In genomic region chr5:136113606-136114005, GRCh38 we compare ENCODE assay signal across 24 cellular contexts. TPM values are rescaled to one million over a fixed set of nuclear protein-coding genes. Genes with fewer than 3 reads are reported as not detected.
DNase-seq lines count a peak whose midpoint lies in the region; TF ChIP-seq lines count a peak whose summit lies in the region.
"Had no signal": no experiment of that assay in that cellular context is flagged by ENCODE, and none has a peak within 500 bp of the region (broad histone marks: within the 10 kb centered on the region; RNA-seq: fewer than 3 reads in every experiment).

No MANE protein-coding gene starts in this region.

- no peak overlapping the region for H2BK5ac ChIP-seq in neuronal stem cell (ENCODE audit: low read length)

- peak overlapping the region; percentile 66 for H2AFZ ChIP-seq in neuronal stem cell (ENCODE audit: low read length)
- H2AFZ ChIP-seq: GM23248 had no signal

- no peak overlapping the region for H2BK120ac ChIP-seq in neuronal stem cell (ENCODE audit: low read depth, low read length)

- H2BK12ac ChIP-seq in neuronal stem cell (ENCODE audit: low read length): no peak overlapping the region

- no peak overlapping the region for H3K18ac ChIP-seq in neuronal stem cell (ENCODE audit: low read length)

- no peak overlapping the region for H3K23ac ChIP-seq in neuronal stem cell (ENCODE audit: low read depth, low read length, poor library complexity)

- POLR2A ChIA-PET in HEK293 (lab: Yijun Ruan, JAX): interaction anchor here (1.3 kb wide), 1 partner anchor 19 kb away, joined by 3 read pairs; the partner anchor contains the start of gene SMAD5

- H3K4me1 ChIP-seq in HEK293 (ENCODE audit: control insufficient read depth, insufficient read depth, low read length) (no peaks in the 10 kb centered on the region), neuronal stem cell (ENCODE audit: control insufficient read depth in 2 of 2, insufficient read depth in 1 of 2, low read depth in 1 of 2, low read length in 2 of 2) (no peaks in the 10 kb centered on the region)

- no peak overlapping the region for H2BK15ac ChIP-seq in neuronal stem cell (ENCODE audit: low read length)

- H3K79me1 ChIP-seq in neuronal stem cell (ENCODE audit: low read depth, low read length): no peaks in the 10 kb centered on the region

- H3K14ac ChIP-seq in neuronal stem cell (ENCODE audit: low read length): no peak overlapping the region

- H2AK5ac ChIP-seq in neuronal stem cell (ENCODE audit: low read depth, low read length): no peak overlapping the region

- H4K8ac ChIP-seq in neuronal stem cell (ENCODE audit: low read depth, low read length): no peak overlapping the region

- H3K4ac ChIP-seq in neuronal stem cell (ENCODE audit: low read length): no peak overlapping the region

- no peaks in the 10 kb centered on the region for H3K36me3 ChIP-seq in HEK293 (ENCODE audit: control insufficient read depth in 2 of 2, insufficient read depth in 1 of 2, low read length in 2 of 2)
- H3K36me3 ChIP-seq in neuronal stem cell (replicated peaks in 1 of 2; ENCODE audit: control insufficient read depth in 2 of 2, insufficient read depth in 2 of 2, low read length in 2 of 2): no peaks in the 10 kb centered on the region
- H3K36me3 ChIP-seq: BLaER1, MG63 had no signal

- DNase-seq in NCI-H2171 treated with DMSO at 0.1 percent for 48 hours (lab: John Stamatoyannopoulos, UW) (peak; percentile 11), NCI-H2171 (lab: John Stamatoyannopoulos, UW) (no peak), epithelial cell of prostate (ENCODE audit: low read depth, low spot score) (no peak), neuronal stem cell (ENCODE audit: low spot score) (no peak), NCI-H526 (lab: John Stamatoyannopoulos, UW) (no peak)
- DNase-seq in stimulated activated CD8-positive, alpha-beta memory T cell treated with anti-CD3 and anti-CD28 coated beads, Interleukin-4, amount 100 ng/mL, for 48 hours: no peak
- DNase-seq: CD4-positive, CD25-positive, alpha-beta regulatory T cell; GM23248; H9; HFFc6; KG1; MG63; NCI-H1105 treated with DMSO at 0.1 percent for 48 hours; NCI-H146; NCI-H1930; NCI-H446; NCI-H748 treated with DMSO at 0.1 percent for 48 hours; NK-92 treated with Interleukin-12 subunit alpha and Interleukin-12 subunit beta, amount 100 ng/mL, for 24 hours; RPMI8226; SHP77; T-helper 17 cell had no signal

- H3K9ac ChIP-seq in neuronal stem cell (ENCODE audit: low read depth, low read length, poor library complexity): no peak overlapping the region
- H3K9ac ChIP-seq: BLaER1, GM23248 had no signal

- no peak overlapping the region for H3K27ac ChIP-seq in HEK293 (ENCODE audit: extremely low read depth, low read depth, low read length)
- H3K27ac ChIP-seq in epithelial cell of prostate: peak overlapping the region; percentile 72
- no peak overlapping the region for H3K27ac ChIP-seq in neuronal stem cell (replicated peaks; ENCODE audit: low read length)
- H3K27ac ChIP-seq: BLaER1, GM23248, SK-N-MC had no signal

- peaks cover 0 to 25% (median 0%) of the 10 kb centered on the region in 3 experiments for H3K27me3 ChIP-seq in neuronal stem cell (ENCODE audit: control insufficient read depth in 3 of 3, insufficient read depth in 3 of 3, low read depth in 1 of 3, low read length in 3 of 3)
- H3K27me3 ChIP-seq: BLaER1, MG63 had no signal

- no peak for TF ChIP-seq CTCF in HEK293 (tag by site-specific recombination; IDR thresholded peaks at IDR 0.05)

- WGBS in neuronal stem cell (ENCODE audit: extremely low coverage in 2 of 2, insufficient read length in 2 of 2, insufficient replicate concordance in 1 of 2), 2 donors: no CpG with 5 or more reads among the region's 2 CpGs

- H3K4me2 ChIP-seq in neuronal stem cell (ENCODE audit: insufficient read depth, low read length, poor library complexity, severe bottlenecking): no peak overlapping the region
- H3K4me2 ChIP-seq: BLaER1 had no signal

- no peak overlapping the region for H4K91ac ChIP-seq in neuronal stem cell (ENCODE audit: low read depth, low read length, poor library complexity)

- no peak overlapping the region for H3K4me3 ChIP-seq in HEK293 (ENCODE audit: low read depth, low read length)
- no peak overlapping the region for H3K4me3 ChIP-seq in neuronal stem cell (ENCODE audit: low read length in 2 of 2)
- H3K4me3 ChIP-seq: BLaER1, GM23248, MG63, SK-N-MC had no signal

- CTCF ChIA-PET in HEK293 (lab: Yijun Ruan, JAX): interaction anchor here (0.6 to 1.0 kb wide), 2 partner anchors 15 to 32 kb away, joined by 3 read pairs; no protein-coding TSS in a partner anchor

- H3K9me3 ChIP-seq in HEK293 (ENCODE audit: control insufficient read depth, insufficient read depth, low read depth, low read length) (no peaks in the 10 kb centered on the region), neuronal stem cell (replicated peaks in 1 of 2; ENCODE audit: control insufficient read depth in 2 of 2, insufficient read depth in 1 of 2, low read depth in 1 of 2, low read length in 2 of 2) (no peaks in the 10 kb centered on the region)
- H3K9me3 ChIP-seq: BLaER1, MG63 had no signal

TF ChIP-seq in HEK293, 187 proteins besides CTCF, POLR2A, EP300 and RAD21:
- TF ChIP-seq BCL11A (tag by site-specific recombination; IDR thresholded peaks at IDR 0.05; ENCODE audit: low read depth) (no peak), PATZ1 (tag by site-specific recombination; IDR thresholded peaks at IDR 0.05) (no peak), ZFHX2 (tag by site-specific recombination; conservative IDR thresholded peaks at IDR 0.05) (peak; percentile 62), EGR2 (tag by site-specific recombination; IDR thresholded peaks at IDR 0.05; ENCODE audit: low read depth) (peak; percentile 24; the same call in 1 of the 2 replicates), WT1 (tag by site-specific recombination; IDR thresholded peaks at IDR 0.05) (no peak), SCRT2 (tag by site-specific recombination; IDR thresholded peaks at IDR 0.05) (peak; percentile 88), HOXA7 (CRISPR knock-in tag; IDR thresholded peaks at IDR 0.05; ENCODE audit: borderline replicate concordance) (no peak), ZNF169 (tag by site-specific recombination; IDR thresholded peaks at IDR 0.05) (no peak), ZNF140 (tag by site-specific recombination; IDR thresholded peaks at IDR 0.05) (no peak), SCRT1 (tag by site-specific recombination; IDR thresholded peaks at IDR 0.05; ENCODE audit: borderline replicate concordance) (peak; percentile 77), ZNF704 (tag by site-specific recombination; IDR thresholded peaks at IDR 0.05) (no peak), ZIC2 (tag by site-specific recombination; IDR thresholded peaks at IDR 0.05) (0 out of 2 replicates have a peak, but pooled peaks have one; percentile 27), GLIS1 (tag by site-specific recombination; IDR thresholded peaks at IDR 0.05) (no peak), ZNF404 (tag by site-specific recombination; IDR thresholded peaks at IDR 0.05) (no peak), GLIS2 (tag by site-specific recombination; IDR thresholded peaks at IDR 0.05) (no peak)

RNA-seq across cellular contexts. Expression of gene SMAD5, which starts 19.0 kb away (rescaled TPM):
- 29.6 TPM for polyA plus RNA-seq in neuronal stem cell (2013, experiment 1 of 2)
- polyA plus RNA-seq in neuronal stem cell (2013, experiment 2 of 2): 30.0 TPM
